ENCODE assay signal across 1 cellular context in the genomic region with DNA sequence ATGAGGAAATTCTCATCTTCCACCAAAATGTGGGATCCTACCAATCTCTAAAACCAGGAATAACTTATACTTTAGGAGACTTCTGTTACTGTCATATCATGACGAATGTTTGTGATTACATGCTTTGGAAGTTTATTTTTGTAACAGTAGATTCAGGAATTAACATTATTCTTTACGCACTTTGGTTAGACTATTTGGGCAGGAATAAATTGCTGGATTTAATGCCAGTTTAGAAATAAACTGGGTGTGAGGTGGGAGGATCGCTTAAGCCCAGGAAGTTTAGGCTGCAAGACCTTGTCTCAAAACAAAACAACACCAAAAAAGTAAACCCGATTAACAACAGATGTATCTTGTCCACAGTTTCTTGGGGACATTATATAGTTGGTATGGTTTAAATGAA.
TF ChIP-seq lines count a peak whose summit lies in the region.

No MANE protein-coding gene starts in this region.

TF ChIP-seq in endothelial cell of umbilical vein, 7 proteins besides CTCF, POLR2A, EP300 and RAD21 (continued from another document):
- TF ChIP-seq GATA2 (IDR thresholded peaks at IDR 0.05; ENCODE audit: insufficient read depth, insufficient read length, low read depth, low read length) (no peak), EZH2 (IDR thresholded peaks at IDR 0.05; ENCODE audit: borderline replicate concordance, low read depth, low read length, severe bottlenecking) (no peak), JUN (IDR thresholded peaks at IDR 0.05; ENCODE audit: borderline replicate concordance, insufficient read depth, insufficient read length, low read depth) (no peak)
